ENCODE assay signal across 12 cellular contexts in the genomic region with DNA sequence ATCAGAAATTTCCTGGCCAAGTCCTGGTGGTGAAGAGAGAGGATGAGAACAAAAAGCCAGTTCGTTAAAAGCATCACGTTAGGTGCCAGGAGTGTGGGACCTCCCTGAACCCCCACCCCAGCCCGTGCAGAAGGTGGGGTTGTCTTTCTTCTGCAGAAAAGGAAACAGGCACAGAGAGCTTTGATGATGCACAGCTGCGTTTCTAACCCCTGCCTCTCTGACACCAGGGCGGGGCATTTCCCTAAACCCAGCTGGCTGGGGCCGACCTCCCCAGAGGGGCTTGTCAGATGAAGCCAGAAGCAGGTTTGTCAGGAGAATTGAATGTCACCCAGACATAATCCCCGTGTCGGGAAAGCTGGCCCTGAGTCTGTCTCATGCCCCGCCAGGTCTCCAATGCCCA.
DNase-seq lines count a peak whose midpoint lies in the region; ATAC-seq, FAIRE-seq and TF ChIP-seq lines count a peak whose summit lies in the region.
"Had no signal": no experiment of that assay in that cellular context is flagged by ENCODE, and none has a peak within 500 bp of the region (broad histone marks: within the 10 kb centered on the region; RNA-seq: fewer than 3 reads in every experiment).

No MANE protein-coding gene starts in this region.

- no peaks in the 10 kb centered on the region for H3K9me3 Mint-ChIP-seq in activated CD8-positive, alpha-beta T cell treated with anti-CD3 and anti-CD28 coated beads, Interleukin-2, amount 10 ng/mL, durations not matched to agents 7 days and 5 days (ENCODE audit: insufficient read depth)
- H3K9me3 Mint-ChIP-seq: neural progenitor cell had no signal

- H3K4me1 ChIP-seq in mucosa of descending colon (ENCODE audit: low read depth) = peaks cover 3% of the 10 kb centered on the region

- FAIRE-seq in GM12892 (lab: Jason Lieb, UNC) = peak; percentile 87
- FAIRE-seq: H1 had no signal

- TF ChIP-seq CTCF in mucosa of descending colon (IDR thresholded peaks at IDR 0.05) = no peak

- no peaks in the 10 kb centered on the region for H3K36me3 Mint-ChIP-seq in activated CD8-positive, alpha-beta T cell treated with anti-CD3 and anti-CD28 coated beads, Interleukin-2, amount 10 ng/mL, durations not matched to agents 7 days and 5 days (ENCODE audit: low read depth)
- H3K36me3 Mint-ChIP-seq: neural progenitor cell had no signal

- intact Hi-C loops in mucosa of descending colon (cut with DNase I, micrococcal nuclease) = no loop called here

- H3K4me3 ChIP-seq in mucosa of descending colon = no peak overlapping the region
- H3K4me3 ChIP-seq: gastrocnemius medialis, neural progenitor cell had no signal

- no peaks in the 10 kb centered on the region for H3K27me3 Mint-ChIP-seq in activated CD8-positive, alpha-beta T cell treated with anti-CD3 and anti-CD28 coated beads, Interleukin-2, amount 10 ng/mL, durations not matched to agents 7 days and 5 days (ENCODE audit: low read depth)

- H3K4me1 Mint-ChIP-seq in activated CD8-positive, alpha-beta T cell treated with anti-CD3 and anti-CD28 coated beads, Interleukin-2, amount 10 ng/mL, durations not matched to agents 7 days and 5 days (ENCODE audit: low read depth) = peaks cover 92% of the 10 kb centered on the region

- H3K4me3 Mint-ChIP-seq in activated CD8-positive, alpha-beta T cell treated with anti-CD3 and anti-CD28 coated beads, Interleukin-2, amount 10 ng/mL, durations not matched to agents 7 days and 5 days = peak overlapping the region; percentile 72
- H3K4me3 Mint-ChIP-seq: neural progenitor cell had no signal

- ATAC-seq in HG03342 (IDR thresholded peaks at IDR 0.05; ENCODE audit: unreplicated experiment) (peak; percentile 44), mucosa of descending colon (peak; percentile 44)
- peak; percentile 69 for ATAC-seq in activated CD8-positive, alpha-beta T cell treated with anti-CD3 and anti-CD28 coated beads, Interleukin-2, amount 10 ng/mL, durations not matched to agents 7 days and 5 days
- ATAC-seq: gastrocnemius medialis had no signal

- H3K36me3 ChIP-seq in mucosa of descending colon (ENCODE audit: low read depth) = no peaks in the 10 kb centered on the region
- H3K36me3 ChIP-seq: gastrocnemius medialis, neural progenitor cell had no signal

- no peak for TF ChIP-seq POLR2A in GM12892 (IDR thresholded peaks at IDR 0.05; ENCODE audit: low read depth, low read length)

- peak; percentile 54 for DNase-seq in GM12892 (ENCODE audit: insufficient read length)
- peak; percentile 58 for DNase-seq in activated CD8-positive, alpha-beta T cell treated with anti-CD3 and anti-CD28 coated beads, Interleukin-2, amount 10 ng/mL, durations not matched to agents 7 days and 5 days
- no peak for DNase-seq in mucosa of descending colon
- no peak for DNase-seq in NCI-H2081 treated with DMSO at 0.1 percent for 48 hours (lab: John Stamatoyannopoulos, UW)
- DNase-seq in NCI-H226 = no peak
- no peak for DNase-seq in NCI-H748 treated with DMSO at 0.1 percent for 48 hours (lab: John Stamatoyannopoulos, UW)
- no peak for DNase-seq in NCI-H128 (lab: John Stamatoyannopoulos, UW; ENCODE audit: unreplicated experiment)
- DNase-seq: gastrocnemius medialis, SHP77 had no signal

- peak overlapping the region; percentile 90 for H3K27ac Mint-ChIP-seq in activated CD8-positive, alpha-beta T cell treated with anti-CD3 and anti-CD28 coated beads, Interleukin-2, amount 10 ng/mL, durations not matched to agents 7 days and 5 days

- no peaks in the 10 kb centered on the region for H3K9me3 ChIP-seq in mucosa of descending colon
- H3K9me3 ChIP-seq: gastrocnemius medialis had no signal

- POLR2A ChIA-PET in activated CD8-positive, alpha-beta T cell treated with anti-CD3 and anti-CD28 coated beads, Interleukin-2, amount 10 ng/mL, durations not matched to agents 7 days and 5 days (lab: Charles Lee) = interaction anchor here (1.0 to 2.5 kb wide), 5 partner anchors 10 to 65 kb away, joined by 3 to 19 read pairs (median 6); no protein-coding TSS in a partner anchor

- CTCF ChIA-PET in activated CD8-positive, alpha-beta T cell treated with anti-CD3 and anti-CD28 coated beads, Interleukin-2, amount 10 ng/mL, durations not matched to agents 7 days and 5 days (lab: Charles Lee) = interaction anchor here (0.8 to 3.7 kb wide), 13 partner anchors 9 to 218 kb away, joined by 3 to 23 read pairs (median 4); no protein-coding TSS in a partner anchor

Comparison
In these comparisons a context has a peak if more than half of its experiments do, and no peak if none do; other contexts are left out.
1. DNase-seq: peak in GM12892 (single experiment) and activated CD8-positive, alpha-beta T cell treated with anti-CD3 and anti-CD28 coated beads, Interleukin-2, amount 10 ng/mL, durations not matched to agents 7 days and 5 days (single experiment); none in mucosa of descending colon (0 of 3), NCI-H2081 treated with DMSO at 0.1 percent for 48 hours (single experiment), NCI-H226 (single experiment), NCI-H748 treated with DMSO at 0.1 percent for 48 hours (single experiment) and NCI-H128 (single experiment).
2. Peak in every context shown above with its lines, with median percentiles within 50 percentile points of each other: ATAC-seq.